Comparison of ENCODE assay signal across 2 cellular contexts in the genomic region with DNA sequence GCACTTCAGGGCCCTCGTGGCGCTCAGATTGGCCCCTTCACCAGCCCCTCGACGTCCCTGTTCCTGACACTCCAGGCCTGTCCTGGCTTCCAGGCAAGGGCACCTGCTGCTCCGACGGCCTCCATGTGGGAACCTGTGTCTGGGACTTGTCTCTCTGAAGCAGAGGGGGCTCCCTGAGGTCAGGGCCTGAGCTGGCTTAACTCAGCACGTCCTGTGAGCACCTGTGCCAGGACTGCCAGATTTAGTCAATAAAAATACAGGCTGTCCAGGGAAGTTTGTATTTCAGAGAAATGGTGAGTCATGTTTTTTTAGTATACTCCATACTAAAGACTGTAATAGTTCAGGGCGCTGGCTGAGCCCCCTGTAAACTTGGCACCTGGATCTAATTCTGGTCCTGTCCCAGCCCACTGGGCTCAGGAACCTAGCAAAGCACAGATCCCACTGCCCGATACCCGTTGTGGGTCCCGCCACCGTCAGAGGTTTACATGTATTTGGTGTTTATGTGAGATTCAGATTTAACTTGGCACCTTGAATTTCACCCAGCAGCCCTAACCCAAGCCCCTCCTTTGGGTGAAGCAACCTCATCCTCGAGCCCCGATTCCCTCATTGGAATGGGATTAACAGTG.
TF ChIP-seq lines count a peak whose summit lies in the region.

No MANE protein-coding gene starts in this region.

TF ChIP-seq in K562, 482 proteins besides CTCF, POLR2A, EP300 and RAD21:
- TF ChIP-seq RREB1 (CRISPR knock-in tag; IDR thresholded peaks at IDR 0.05): no peak
- no peak for TF ChIP-seq CBFA2T3 (IDR thresholded peaks at IDR 0.05)
- TF ChIP-seq KLF13 (tag; IDR thresholded peaks at IDR 0.05; ENCODE audit: borderline replicate concordance, low read depth): no peak
- TF ChIP-seq ZNF316 (IDR thresholded peaks at IDR 0.05): 0 out of 2 replicates have a peak, but pooled peaks have one; percentile 14
- no peak for TF ChIP-seq CAMTA2 (CRISPR knock-in tag; conservative IDR thresholded peaks at IDR 0.05)
- TF ChIP-seq, protein P1, sequence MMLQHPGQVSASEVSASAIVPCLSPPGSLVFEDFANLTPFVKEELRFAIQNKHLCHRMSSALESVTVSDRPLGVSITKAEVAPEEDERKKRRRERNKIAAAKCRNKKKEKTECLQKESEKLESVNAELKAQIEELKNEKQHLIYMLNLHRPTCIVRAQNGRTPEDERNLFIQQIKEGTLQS (IDR thresholded peaks at IDR 0.05): peak; percentile 32
- TF ChIP-seq, protein P1 (CRISPR knock-in tag; conservative IDR thresholded peaks at IDR 0.05): no peak
- TF ChIP-seq L3MBTL2 (IDR thresholded peaks at IDR 0.05): no peak

TF ChIP-seq in liver, 16 proteins besides CTCF, POLR2A, EP300 and RAD21 (continued from another document):
- TF ChIP-seq, protein P2, sequence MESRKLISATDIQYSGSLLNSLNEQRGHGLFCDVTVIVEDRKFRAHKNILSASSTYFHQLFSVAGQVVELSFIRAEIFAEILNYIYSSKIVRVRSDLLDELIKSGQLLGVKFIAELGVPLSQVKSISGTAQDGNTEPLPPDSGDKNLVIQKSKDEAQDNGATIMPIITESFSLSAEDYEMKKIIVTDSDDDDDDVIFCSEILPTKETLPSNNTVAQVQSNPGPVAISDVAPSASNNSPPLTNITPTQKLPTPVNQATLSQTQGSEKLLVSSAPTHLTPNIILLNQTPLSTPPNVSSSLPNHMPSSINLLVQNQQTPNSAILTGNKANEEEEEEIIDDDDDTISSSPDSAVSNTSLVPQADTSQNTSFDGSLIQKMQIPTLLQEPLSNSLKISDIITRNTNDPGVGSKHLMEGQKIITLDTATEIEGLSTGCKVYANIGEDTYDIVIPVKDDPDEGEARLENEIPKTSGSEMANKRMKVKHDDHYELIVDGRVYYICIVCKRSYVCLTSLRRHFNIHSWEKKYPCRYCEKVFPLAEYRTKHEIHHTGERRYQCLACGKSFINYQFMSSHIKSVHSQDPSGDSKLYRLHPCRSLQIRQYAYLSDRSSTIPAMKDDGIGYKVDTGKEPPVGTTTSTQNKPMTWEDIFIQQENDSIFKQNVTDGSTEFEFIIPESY (IDR thresholded peaks at IDR 0.05): no peak
- TF ChIP-seq TAF1 (conservative IDR thresholded peaks at IDR 0.05) (no peak), JUND (IDR thresholded peaks at IDR 0.05) (peak; percentile 37 to 79), YY1 (IDR thresholded peaks at IDR 0.05) (peak; percentile 3), RXRA (IDR thresholded peaks at IDR 0.05) (peak in 1 of 2 donors; percentile 71), HNF4A (conservative IDR thresholded peaks at IDR 0.05) (peak; percentile 2 to 28), FOXA2 (IDR thresholded peaks at IDR 0.05) (no peak)
- TF ChIP-seq, protein P3, sequence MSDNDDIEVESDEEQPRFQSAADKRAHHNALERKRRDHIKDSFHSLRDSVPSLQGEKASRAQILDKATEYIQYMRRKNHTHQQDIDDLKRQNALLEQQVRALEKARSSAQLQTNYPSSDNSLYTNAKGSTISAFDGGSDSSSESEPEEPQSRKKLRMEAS (IDR thresholded peaks at IDR 0.05): no peak
